ENCODE assay signal across 12 cellular contexts in genomic region chr11:79482800-79483199, GRCh38. TPM values are rescaled to one million over a fixed set of nuclear protein-coding genes. Genes with fewer than 3 reads are reported as not detected.
DNase-seq lines count a peak whose midpoint lies in the region; ATAC-seq and TF ChIP-seq lines count a peak whose summit lies in the region.
"Had no signal": no experiment of that assay in that cellular context is flagged by ENCODE, and none has a peak within 500 bp of the region (broad histone marks: within the 10 kb centered on the region; RNA-seq: fewer than 3 reads in every experiment).

No MANE protein-coding gene starts in this region.

- no peak for TF ChIP-seq POLR2A in NB4 (IDR thresholded peaks at IDR 0.05; ENCODE audit: extremely low read depth, insufficient read length)

- no CpG with 5 or more reads among the region's 3 CpGs for WGBS in mesendoderm (ENCODE audit: extremely low coverage, insufficient coverage, low lambda C conversion rate)

- TF ChIP-seq CTCF in GM12865 (IDR thresholded peaks at IDR 0.05; ENCODE audit: insufficient read depth, low read depth, low read length, missing control alignments): no peak
- TF ChIP-seq CTCF in NB4 (IDR thresholded peaks at IDR 0.05; ENCODE audit: low read depth, low read length): no peak
- TF ChIP-seq CTCF in left ventricle myocardium inferior (IDR thresholded peaks at IDR 0.05; ENCODE audit: borderline replicate concordance): no peak

- H4K5ac ChIP-seq in mesendoderm (ENCODE audit: low read length): no peak overlapping the region

- no peaks in the 10 kb centered on the region for H3K79me2 ChIP-seq in mesendoderm (ENCODE audit: control insufficient read depth, insufficient read depth, low read length)

- intact Hi-C loops in left ventricle myocardium inferior (cut with micrococcal nuclease): no loop called here

- no peak overlapping the region for H3K4ac ChIP-seq in mesendoderm (ENCODE audit: low read depth, low read length)

- no peak overlapping the region for H3K23ac ChIP-seq in mesendoderm (ENCODE audit: low read length)

- no peak overlapping the region for H2AK5ac ChIP-seq in mesendoderm (ENCODE audit: low read length)

- no peaks in the 10 kb centered on the region for H3K9me3 ChIP-seq in left ventricle myocardium inferior (replicated peaks)
- H3K9me3 ChIP-seq: BLaER1 had no signal

- H3K9ac ChIP-seq in mesendoderm (ENCODE audit: low read length): no peak overlapping the region
- H3K9ac ChIP-seq: BLaER1, GM23248 had no signal

- no peaks in the 10 kb centered on the region for H3K36me3 ChIP-seq in mesendoderm (ENCODE audit: control insufficient read depth, insufficient read depth, low read length)
- no peaks in the 10 kb centered on the region for H3K36me3 ChIP-seq in left ventricle myocardium inferior
- H3K36me3 ChIP-seq: BLaER1 had no signal

- no peak overlapping the region for H2BK120ac ChIP-seq in mesendoderm (ENCODE audit: low read depth, low read length)

- H2BK15ac ChIP-seq in mesendoderm (replicated peaks; ENCODE audit: low read depth): no peak overlapping the region

- DNase-seq in GM12865 (ENCODE audit: low read depth) (peak; percentile 75), NB4 (ENCODE audit: low read depth) (peak; percentile 53), mesendoderm (no peak), occipital lobe (lab: John Stamatoyannopoulos, UW) (no peak), amniotic stem cell (lab: John Stamatoyannopoulos, UW) (no peak), left ventricle myocardium inferior (no peak)
- DNase-seq: GM23248, NCI-H2081 had no signal

- peak; percentile 95 for ATAC-seq in GM19455 (IDR thresholded peaks at IDR 0.05; ENCODE audit: unreplicated experiment)
- peak; percentile 82 for ATAC-seq in HG03039 (IDR thresholded peaks at IDR 0.05; ENCODE audit: unreplicated experiment)

- H2BK5ac ChIP-seq in mesendoderm (ENCODE audit: low read length): no peak overlapping the region

- no peaks in the 10 kb centered on the region for H3K27me3 ChIP-seq in mesendoderm (ENCODE audit: insufficient read depth, low read length, poor library complexity)
- H3K27me3 ChIP-seq in left ventricle myocardium inferior (ENCODE audit: low read depth): peaks cover 17% of the 10 kb centered on the region
- H3K27me3 ChIP-seq: BLaER1 had no signal

- no peak overlapping the region for H4K8ac ChIP-seq in mesendoderm (ENCODE audit: low read depth, low read length)

- H3K4me3 ChIP-seq in GM12865 (ENCODE audit: low read depth, low read length) (no peak overlapping the region), NB4 (ENCODE audit: low read depth, low read length) (no peak overlapping the region), mesendoderm (ENCODE audit: low read length) (no peak overlapping the region), left ventricle myocardium inferior (no peak overlapping the region)
- H3K4me3 ChIP-seq: BLaER1, GM23248 had no signal

- no peak overlapping the region for H3K4me2 ChIP-seq in mesendoderm (ENCODE audit: low read length)
- H3K4me2 ChIP-seq: BLaER1 had no signal

- H3K79me1 ChIP-seq in mesendoderm (ENCODE audit: low read length): no peaks in the 10 kb centered on the region

- no peak overlapping the region for H3K56ac ChIP-seq in mesendoderm (ENCODE audit: low read length)

- H3K27ac ChIP-seq in mesendoderm (ENCODE audit: low read depth, low read length): no peak overlapping the region
- H3K27ac ChIP-seq in left ventricle myocardium inferior (replicated peaks): no peak overlapping the region
- H3K27ac ChIP-seq: BLaER1, GM23248 had no signal

- H3K4me1 ChIP-seq in mesendoderm (ENCODE audit: control insufficient read depth, low read depth, low read length) (peaks cover 7% of the 10 kb centered on the region), left ventricle myocardium inferior (no peaks in the 10 kb centered on the region)

- H3K18ac ChIP-seq in mesendoderm (ENCODE audit: low read length): no peak overlapping the region

RNA-seq across cellular contexts. Expression of gene TENM4, which starts 42.0 kb away (rescaled TPM):
- 32.1 TPM for polyA plus RNA-seq in mesendoderm (2013, experiment 1 of 2)
- polyA plus RNA-seq in mesendoderm (2013, experiment 2 of 2): 25.8 TPM
- 112 TPM for total RNA-seq in occipital lobe
- 0.63 TPM for total RNA-seq in left ventricle myocardium inferior
- total RNA-seq: T-helper 1 cell treated with Interleukin-12 subunit alpha and Interleukin-12 subunit beta and Interleukin-4 antibody, amounts not matched to agents 30 ng/mL and 1 ng/mL, for 36 hours had no signal

Comparison
In these comparisons a context has a peak if more than half of its experiments do, and no peak if none do; other contexts are left out.
1. DNase-seq: peak in GM12865 (single experiment) and NB4 (single experiment); none in mesendoderm (single experiment), occipital lobe (single experiment), amniotic stem cell (single experiment) and left ventricle myocardium inferior (single experiment).
2. RNA of gene TENM4, which starts 42.0 kb away (total RNA-seq): 112 TPM in occipital lobe (single experiment); 0.63 TPM in left ventricle myocardium inferior (single experiment); every median in the first group is over 10 times any median in the second.